In genomic region chr11:124800226-124800929, GRCh38 we compare ENCODE assay signal across 1 cellular context.
TF ChIP-seq lines count a peak whose summit lies in the region.

Gene MSANTD2 (minus strand): TSS chr11:124800406. CDS start chr11:124800380, 26 bp downstream.

TF ChIP-seq in HEK293, 187 proteins besides CTCF, POLR2A, EP300 and RAD21 (continued from another document and continues in another):
- TF ChIP-seq ZNF10 (tag by site-specific recombination; IDR thresholded peaks at IDR 0.05) (no peak), ZNF521 (tag by site-specific recombination; IDR thresholded peaks at IDR 0.05) (no peak), ZIC2 (tag by site-specific recombination; IDR thresholded peaks at IDR 0.05) (0 out of 2 replicates have a peak, but pooled peaks have one; percentile 24), ZNF350 (tag by site-specific recombination; IDR thresholded peaks at IDR 0.05) (no peak), ZNF623 (tag by site-specific recombination; IDR thresholded peaks at IDR 0.05) (no peak), ZNF561 (tag by site-specific recombination; IDR thresholded peaks at IDR 0.05; ENCODE audit: borderline replicate concordance) (no peak), ZNF433 (tag by site-specific recombination; IDR thresholded peaks at IDR 0.05; ENCODE audit: low read depth) (no peak), ZNF211 (tag by site-specific recombination; IDR thresholded peaks at IDR 0.05; ENCODE audit: low read depth) (no peak), ZBTB8A (tag by site-specific recombination; IDR thresholded peaks at IDR 0.05) (peak; percentile 82), ZNF274 (IDR thresholded peaks at IDR 0.05; ENCODE audit: low read length) (no peak), ZNF274 (tag by site-specific recombination; IDR thresholded peaks at IDR 0.05; ENCODE audit: borderline replicate concordance) (no peak), ZNF112 (tag by site-specific recombination; IDR thresholded peaks at IDR 0.05) (no peak), KLF8 (tag by site-specific recombination; IDR thresholded peaks at IDR 0.05) (peak; percentile 68; the same call in 1 of the 2 replicates), ZSCAN23 (tag by site-specific recombination; IDR thresholded peaks at IDR 0.05) (no peak), ZNF23 (tag by site-specific recombination; IDR thresholded peaks at IDR 0.05; ENCODE audit: borderline replicate concordance) (no peak), GLIS1 (tag by site-specific recombination; IDR thresholded peaks at IDR 0.05) (peak; percentile 63), ZNF169 (tag by site-specific recombination; IDR thresholded peaks at IDR 0.05) (no peak), ZNF16 (tag by site-specific recombination; IDR thresholded peaks at IDR 0.05; ENCODE audit: low read depth) (no peak), ZNF549 (tag by site-specific recombination; IDR thresholded peaks at IDR 0.05) (no peak), ZNF37A (tag by site-specific recombination; IDR thresholded peaks at IDR 0.05) (no peak), TRIM28 (IDR thresholded peaks at IDR 0.05; ENCODE audit: borderline replicate concordance, low read length) (no peak), KLF7 (tag by site-specific recombination; IDR thresholded peaks at IDR 0.05; ENCODE audit: borderline replicate concordance) (no peak), ZSCAN16 (tag by site-specific recombination; IDR thresholded peaks at IDR 0.05) (no peak), ZBTB20 (tag by site-specific recombination; IDR thresholded peaks at IDR 0.05) (peak; percentile 79), MEIS1 (CRISPR knock-in tag; IDR thresholded peaks at IDR 0.05; ENCODE audit: borderline replicate concordance) (no peak), OSR2 (tag by site-specific recombination; IDR thresholded peaks at IDR 0.05) (0 out of 2 replicates have a peak, but pooled peaks have one; percentile 7), ZNF148 (tag by site-specific recombination; IDR thresholded peaks at IDR 0.05; ENCODE audit: borderline replicate concordance) (no peak), ZNF239 (tag by site-specific recombination; IDR thresholded peaks at IDR 0.05) (no peak), ZNF830 (tag by site-specific recombination; IDR thresholded peaks at IDR 0.05; ENCODE audit: low read depth) (no peak), ZNF514 (tag by site-specific recombination; IDR thresholded peaks at IDR 0.05) (no peak), SALL2 (tag by site-specific recombination; IDR thresholded peaks at IDR 0.05; ENCODE audit: borderline replicate concordance) (no peak), ZNF157 (tag by site-specific recombination; IDR thresholded peaks at IDR 0.05) (no peak), ZFP41 (tag by site-specific recombination; IDR thresholded peaks at IDR 0.05; ENCODE audit: borderline replicate concordance) (no peak), ZNF133 (tag by site-specific recombination; IDR thresholded peaks at IDR 0.05) (no peak), ZNF266 (tag by site-specific recombination; IDR thresholded peaks at IDR 0.05; ENCODE audit: low read depth) (no peak), ZNF280D (tag by site-specific recombination; IDR thresholded peaks at IDR 0.05) (no peak)
- TF ChIP-seq, protein P1, sequence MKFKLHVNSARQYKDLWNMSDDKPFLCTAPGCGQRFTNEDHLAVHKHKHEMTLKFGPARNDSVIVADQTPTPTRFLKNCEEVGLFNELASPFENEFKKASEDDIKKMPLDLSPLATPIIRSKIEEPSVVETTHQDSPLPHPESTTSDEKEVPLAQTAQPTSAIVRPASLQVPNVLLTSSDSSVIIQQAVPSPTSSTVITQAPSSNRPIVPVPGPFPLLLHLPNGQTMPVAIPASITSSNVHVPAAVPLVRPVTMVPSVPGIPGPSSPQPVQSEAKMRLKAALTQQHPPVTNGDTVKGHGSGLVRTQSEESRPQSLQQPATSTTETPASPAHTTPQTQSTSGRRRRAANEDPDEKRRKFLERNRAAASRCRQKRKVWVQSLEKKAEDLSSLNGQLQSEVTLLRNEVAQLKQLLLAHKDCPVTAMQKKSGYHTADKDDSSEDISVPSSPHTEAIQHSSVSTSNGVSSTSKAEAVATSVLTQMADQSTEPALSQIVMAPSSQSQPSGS (tag by site-specific recombination; IDR thresholded peaks at IDR 0.05; ENCODE audit: low read depth) = no peak
- TF ChIP-seq, protein P2, sequence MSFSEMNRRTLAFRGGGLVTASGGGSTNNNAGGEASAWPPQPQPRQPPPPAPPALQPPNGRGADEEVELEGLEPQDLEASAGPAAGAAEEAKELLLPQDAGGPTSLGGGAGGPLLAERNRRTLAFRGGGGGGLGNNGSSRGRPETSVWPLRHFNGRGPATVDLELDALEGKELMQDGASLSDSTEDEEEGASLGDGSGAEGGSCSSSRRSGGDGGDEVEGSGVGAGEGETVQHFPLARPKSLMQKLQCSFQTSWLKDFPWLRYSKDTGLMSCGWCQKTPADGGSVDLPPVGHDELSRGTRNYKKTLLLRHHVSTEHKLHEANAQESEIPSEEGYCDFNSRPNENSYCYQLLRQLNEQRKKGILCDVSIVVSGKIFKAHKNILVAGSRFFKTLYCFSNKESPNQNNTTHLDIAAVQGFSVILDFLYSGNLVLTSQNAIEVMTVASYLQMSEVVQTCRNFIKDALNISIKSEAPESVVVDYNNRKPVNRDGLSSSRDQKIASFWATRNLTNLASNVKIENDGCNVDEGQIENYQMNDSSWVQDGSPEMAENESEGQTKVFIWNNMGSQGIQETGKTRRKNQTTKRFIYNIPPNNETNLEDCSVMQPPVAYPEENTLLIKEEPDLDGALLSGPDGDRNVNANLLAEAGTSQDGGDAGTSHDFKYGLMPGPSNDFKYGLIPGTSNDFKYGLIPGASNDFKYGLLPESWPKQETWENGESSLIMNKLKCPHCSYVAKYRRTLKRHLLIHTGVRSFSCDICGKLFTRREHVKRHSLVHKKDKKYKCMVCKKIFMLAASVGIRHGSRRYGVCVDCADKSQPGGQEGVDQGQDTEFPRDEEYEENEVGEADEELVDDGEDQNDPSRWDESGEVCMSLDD (tag by site-specific recombination; IDR thresholded peaks at IDR 0.05) = no peak
- TF ChIP-seq, protein P3, sequence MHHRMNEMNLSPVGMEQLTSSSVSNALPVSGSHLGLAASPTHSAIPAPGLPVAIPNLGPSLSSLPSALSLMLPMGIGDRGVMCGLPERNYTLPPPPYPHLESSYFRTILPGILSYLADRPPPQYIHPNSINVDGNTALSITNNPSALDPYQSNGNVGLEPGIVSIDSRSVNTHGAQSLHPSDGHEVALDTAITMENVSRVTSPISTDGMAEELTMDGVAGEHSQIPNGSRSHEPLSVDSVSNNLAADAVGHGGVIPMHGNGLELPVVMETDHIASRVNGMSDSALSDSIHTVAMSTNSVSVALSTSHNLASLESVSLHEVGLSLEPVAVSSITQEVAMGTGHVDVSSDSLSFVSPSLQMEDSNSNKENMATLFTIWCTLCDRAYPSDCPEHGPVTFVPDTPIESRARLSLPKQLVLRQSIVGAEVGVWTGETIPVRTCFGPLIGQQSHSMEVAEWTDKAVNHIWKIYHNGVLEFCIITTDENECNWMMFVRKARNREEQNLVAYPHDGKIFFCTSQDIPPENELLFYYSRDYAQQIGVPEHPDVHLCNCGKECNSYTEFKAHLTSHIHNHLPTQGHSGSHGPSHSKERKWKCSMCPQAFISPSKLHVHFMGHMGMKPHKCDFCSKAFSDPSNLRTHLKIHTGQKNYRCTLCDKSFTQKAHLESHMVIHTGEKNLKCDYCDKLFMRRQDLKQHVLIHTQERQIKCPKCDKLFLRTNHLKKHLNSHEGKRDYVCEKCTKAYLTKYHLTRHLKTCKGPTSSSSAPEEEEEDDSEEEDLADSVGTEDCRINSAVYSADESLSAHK (tag by site-specific recombination; IDR thresholded peaks at IDR 0.05) = peak; percentile 95
- TF ChIP-seq, protein P4, sequence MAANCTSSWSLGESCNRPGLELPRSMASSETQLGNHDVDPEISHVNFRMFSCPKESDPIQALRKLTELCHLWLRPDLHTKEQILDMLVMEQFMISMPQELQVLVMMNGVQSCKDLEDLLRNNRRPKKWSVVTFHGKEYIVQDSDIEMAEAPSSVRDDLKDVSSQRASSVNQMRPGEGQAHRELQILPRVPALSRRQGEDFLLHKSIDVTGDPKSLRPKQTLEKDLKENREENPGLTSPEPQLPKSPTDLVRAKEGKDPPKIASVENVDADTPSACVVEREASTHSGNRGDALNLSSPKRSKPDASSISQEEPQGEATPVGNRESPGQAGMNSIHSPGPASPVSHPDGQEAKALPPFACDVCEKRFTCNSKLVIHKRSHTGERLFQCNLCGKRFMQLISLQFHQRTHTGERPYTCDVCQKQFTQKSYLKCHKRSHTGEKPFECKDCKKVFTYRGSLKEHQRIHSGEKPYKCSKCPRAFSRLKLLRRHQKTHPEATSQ (tag by site-specific recombination; IDR thresholded peaks at IDR 0.05) = peak; percentile 71; the same call in 1 of the 2 replicates
- TF ChIP-seq, protein P5, sequence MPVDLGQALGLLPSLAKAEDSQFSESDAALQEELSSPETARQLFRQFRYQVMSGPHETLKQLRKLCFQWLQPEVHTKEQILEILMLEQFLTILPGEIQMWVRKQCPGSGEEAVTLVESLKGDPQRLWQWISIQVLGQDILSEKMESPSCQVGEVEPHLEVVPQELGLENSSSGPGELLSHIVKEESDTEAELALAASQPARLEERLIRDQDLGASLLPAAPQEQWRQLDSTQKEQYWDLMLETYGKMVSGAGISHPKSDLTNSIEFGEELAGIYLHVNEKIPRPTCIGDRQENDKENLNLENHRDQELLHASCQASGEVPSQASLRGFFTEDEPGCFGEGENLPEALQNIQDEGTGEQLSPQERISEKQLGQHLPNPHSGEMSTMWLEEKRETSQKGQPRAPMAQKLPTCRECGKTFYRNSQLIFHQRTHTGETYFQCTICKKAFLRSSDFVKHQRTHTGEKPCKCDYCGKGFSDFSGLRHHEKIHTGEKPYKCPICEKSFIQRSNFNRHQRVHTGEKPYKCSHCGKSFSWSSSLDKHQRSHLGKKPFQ (tag by site-specific recombination; IDR thresholded peaks at IDR 0.05) = 0 out of 2 replicates have a peak, but pooled peaks have one; percentile 43
- TF ChIP-seq, protein P6, sequence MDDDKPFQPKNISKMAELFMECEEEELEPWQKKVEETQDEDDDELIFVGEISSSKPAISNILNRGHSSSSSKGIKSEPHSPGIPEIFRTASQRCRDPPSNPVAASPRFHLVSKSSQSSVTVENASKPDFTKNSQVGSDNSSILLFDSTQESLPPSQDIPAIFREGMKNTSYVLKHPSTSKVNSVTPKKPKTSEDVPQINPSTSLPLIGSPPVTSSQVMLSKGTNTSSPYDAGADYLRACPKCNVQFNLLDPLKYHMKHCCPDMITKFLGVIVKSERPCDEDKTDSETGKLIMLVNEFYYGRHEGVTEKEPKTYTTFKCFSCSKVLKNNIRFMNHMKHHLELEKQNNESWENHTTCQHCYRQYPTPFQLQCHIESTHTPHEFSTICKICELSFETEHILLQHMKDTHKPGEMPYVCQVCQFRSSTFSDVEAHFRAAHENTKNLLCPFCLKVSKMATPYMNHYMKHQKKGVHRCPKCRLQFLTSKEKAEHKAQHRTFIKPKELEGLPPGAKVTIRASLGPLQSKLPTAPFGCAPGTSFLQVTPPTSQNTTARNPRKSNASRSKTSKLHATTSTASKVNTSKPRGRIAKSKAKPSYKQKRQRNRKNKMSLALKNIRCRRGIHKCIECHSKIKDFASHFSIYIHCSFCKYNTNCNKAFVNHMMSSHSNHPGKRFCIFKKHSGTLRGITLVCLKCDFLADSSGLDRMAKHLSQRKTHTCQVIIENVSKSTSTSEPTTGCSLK (tag by site-specific recombination; IDR thresholded peaks at IDR 0.05) = no peak
- TF ChIP-seq, protein P7, sequence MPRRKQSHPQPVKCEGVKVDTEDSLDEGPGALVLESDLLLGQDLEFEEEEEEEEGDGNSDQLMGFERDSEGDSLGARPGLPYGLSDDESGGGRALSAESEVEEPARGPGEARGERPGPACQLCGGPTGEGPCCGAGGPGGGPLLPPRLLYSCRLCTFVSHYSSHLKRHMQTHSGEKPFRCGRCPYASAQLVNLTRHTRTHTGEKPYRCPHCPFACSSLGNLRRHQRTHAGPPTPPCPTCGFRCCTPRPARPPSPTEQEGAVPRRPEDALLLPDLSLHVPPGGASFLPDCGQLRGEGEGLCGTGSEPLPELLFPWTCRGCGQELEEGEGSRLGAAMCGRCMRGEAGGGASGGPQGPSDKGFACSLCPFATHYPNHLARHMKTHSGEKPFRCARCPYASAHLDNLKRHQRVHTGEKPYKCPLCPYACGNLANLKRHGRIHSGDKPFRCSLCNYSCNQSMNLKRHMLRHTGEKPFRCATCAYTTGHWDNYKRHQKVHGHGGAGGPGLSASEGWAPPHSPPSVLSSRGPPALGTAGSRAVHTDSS (tag by site-specific recombination; IDR thresholded peaks at IDR 0.05) = no peak
